ENCODE assay signal across 12 cellular contexts in the genomic region with DNA sequence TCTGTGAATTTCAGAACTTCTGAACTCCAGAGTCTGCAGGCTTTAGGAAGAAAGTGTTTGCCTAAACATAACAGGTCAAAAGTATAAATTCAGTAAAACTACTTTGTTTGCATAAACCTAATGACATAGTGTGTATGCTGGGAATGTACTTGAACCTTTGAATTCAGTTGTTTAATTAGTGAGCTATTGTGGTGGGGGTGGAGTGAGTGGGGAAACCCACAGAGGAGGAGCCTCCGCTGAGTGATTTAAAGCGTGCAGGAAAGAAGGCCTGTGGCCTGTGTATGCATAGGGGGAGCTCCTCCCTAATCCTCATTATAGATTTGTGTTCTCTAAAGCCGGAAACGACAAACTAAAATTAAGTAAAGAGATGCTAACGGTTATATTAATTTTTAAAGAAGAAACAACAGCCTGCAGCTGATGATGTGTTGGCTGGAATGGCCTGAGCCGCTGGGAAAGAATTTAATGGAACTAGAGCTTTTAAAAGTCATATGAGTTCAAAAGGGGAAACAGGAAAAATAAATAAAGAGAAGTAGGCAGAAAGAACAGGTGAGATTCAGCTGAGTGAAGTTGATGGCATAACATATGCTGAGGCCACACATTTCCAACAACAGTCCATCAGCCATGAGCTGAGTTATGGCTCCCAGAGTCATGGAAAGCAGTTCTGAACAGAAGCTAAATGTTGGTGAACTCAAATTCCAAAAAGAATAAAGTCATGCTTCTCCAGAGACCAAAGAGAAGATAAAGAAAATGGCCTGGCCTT.
DNase-seq lines count a peak whose midpoint lies in the region; ATAC-seq and TF ChIP-seq lines count a peak whose summit lies in the region.
"Had no signal": no experiment of that assay in that cellular context is flagged by ENCODE, and none has a peak within 500 bp of the region (broad histone marks: within the 10 kb centered on the region; RNA-seq: fewer than 3 reads in every experiment).

No MANE protein-coding gene starts in this region.

- no peak overlapping the region for H3K27ac Mint-ChIP-seq in T-helper 2 cell treated with Interferon-gamma antibody and Interleukin-4, amounts not matched to agents 5 μg/mL and 100 μg/mL, for 36 hours
- H3K27ac Mint-ChIP-seq in chondrocyte (ENCODE audit: unreplicated experiment), result no peak overlapping the region
- H3K27ac Mint-ChIP-seq: stimulated activated naive CD8-positive, alpha-beta T cell treated with anti-CD3 and anti-CD28 coated beads, Interleukin-15, Interleukin-2, amounts not matched to agents 100 ng/mL and 50 ng/mL, for 24 hours had no signal

- peak overlapping the region; percentile 74 for H3K4me2 ChIP-seq in OCI-LY3 (ENCODE audit: low read length)

- H3K27ac ChIP-seq in OCI-LY3 (ENCODE audit: low read length) (peak overlapping the region; percentile 95), heart left ventricle (no peak overlapping the region)
- H3K27ac ChIP-seq: adrenal gland had no signal

- DNase-seq in T-helper 2 cell treated with Interferon-gamma antibody and Interleukin-4, amounts not matched to agents 5 μg/mL and 100 μg/mL, for 36 hours (ENCODE audit: low spot score), result no peak
- DNase-seq in NCI-H524 (lab: John Stamatoyannopoulos, UW), result no peak
- no peak for DNase-seq in chondrocyte (ENCODE audit: low spot score)
- no peak for DNase-seq in heart left ventricle
- DNase-seq: adrenal gland, mammary epithelial cell, NCI-H524 treated with DMSO at 0.1 percent for 48 hours had no signal

- whole genome bisulfite sequencing in heart left ventricle, 4 donors, result 81 to 90% (median 87%) methylated on average over 6 of the region's 6 CpGs

- H3K4me1 Mint-ChIP-seq in T-helper 2 cell treated with Interferon-gamma antibody and Interleukin-4, amounts not matched to agents 5 μg/mL and 100 μg/mL, for 36 hours (ENCODE audit: low read depth), result no peaks in the 10 kb centered on the region
- no peaks in the 10 kb centered on the region for H3K4me1 Mint-ChIP-seq in chondrocyte (ENCODE audit: low read depth)

- peak overlapping the region; percentile 61; the same call in 1 of the 2 replicates for H2AFZ ChIP-seq in OCI-LY3 (ENCODE audit: low read depth, low read length)

- TF ChIP-seq CTCF in OCI-LY3 (IDR thresholded peaks at IDR 0.05; ENCODE audit: low read depth, low read length) (no peak), chondrocyte (IDR thresholded peaks at IDR 0.05) (no peak), heart left ventricle (IDR thresholded peaks at IDR 0.05) (no peak)

- H3K9me3 ChIP-seq in OCI-LY3 (ENCODE audit: insufficient read depth, low read length) (no peaks in the 10 kb centered on the region), heart left ventricle (no peaks in the 10 kb centered on the region)
- H3K9me3 ChIP-seq: adrenal gland had no signal

- H4K20me1 ChIP-seq in OCI-LY3 (ENCODE audit: insufficient read depth, low read length), result no peaks in the 10 kb centered on the region

- no peaks in the 10 kb centered on the region for H3K79me2 ChIP-seq in OCI-LY3 (ENCODE audit: low read length)

- H3K4me1 ChIP-seq in OCI-LY3 (ENCODE audit: low read length), result peaks cover 43% of the 10 kb centered on the region
- H3K4me1 ChIP-seq in heart left ventricle, result no peaks in the 10 kb centered on the region
- H3K4me1 ChIP-seq: adrenal gland had no signal

- no peaks in the 10 kb centered on the region for H3K27me3 ChIP-seq in OCI-LY3 (ENCODE audit: low read depth, low read length)
- H3K27me3 ChIP-seq in heart left ventricle, result no peaks in the 10 kb centered on the region
- H3K27me3 ChIP-seq: adrenal gland had no signal

- peak overlapping the region; percentile 55 for H3K9ac ChIP-seq in OCI-LY3 (ENCODE audit: low read length)

- no peaks in the 10 kb centered on the region for H3K36me3 Mint-ChIP-seq in T-helper 2 cell treated with Interferon-gamma antibody and Interleukin-4, amounts not matched to agents 5 μg/mL and 100 μg/mL, for 36 hours (ENCODE audit: low read depth)
- H3K36me3 Mint-ChIP-seq in chondrocyte (ENCODE audit: low read depth), result no peaks in the 10 kb centered on the region

- no peak overlapping the region for H3K4me3 Mint-ChIP-seq in T-helper 2 cell treated with Interferon-gamma antibody and Interleukin-4, amounts not matched to agents 5 μg/mL and 100 μg/mL, for 36 hours
- no peak overlapping the region for H3K4me3 Mint-ChIP-seq in chondrocyte (ENCODE audit: unreplicated experiment)
- H3K4me3 Mint-ChIP-seq: stimulated activated naive CD8-positive, alpha-beta T cell treated with anti-CD3 and anti-CD28 coated beads, Interleukin-15, Interleukin-2, amounts not matched to agents 100 ng/mL and 50 ng/mL, for 24 hours had no signal

- peaks cover 4% of the 10 kb centered on the region for H3K36me3 ChIP-seq in OCI-LY3 (replicated peaks; ENCODE audit: low read depth, low read length)
- no peaks in the 10 kb centered on the region for H3K36me3 ChIP-seq in heart left ventricle
- H3K36me3 ChIP-seq: adrenal gland had no signal

- no peak for TF ChIP-seq POLR2A in heart left ventricle (IDR thresholded peaks at IDR 0.05)

- ATAC-seq in GM18498 (IDR thresholded peaks at IDR 0.05; ENCODE audit: unreplicated experiment), result peak; percentile 93
- peak; percentile 60 for ATAC-seq in GM21367 (IDR thresholded peaks at IDR 0.05; ENCODE audit: unreplicated experiment)
- ATAC-seq in HG03097 (IDR thresholded peaks at IDR 0.05; ENCODE audit: low FRiP score, unreplicated experiment), result peak; percentile 65
- no peak for ATAC-seq in heart left ventricle

- no peaks in the 10 kb centered on the region for H3K27me3 Mint-ChIP-seq in T-helper 2 cell treated with Interferon-gamma antibody and Interleukin-4, amounts not matched to agents 5 μg/mL and 100 μg/mL, for 36 hours (ENCODE audit: low read depth)
- peaks cover 3% of the 10 kb centered on the region for H3K27me3 Mint-ChIP-seq in chondrocyte (ENCODE audit: low read depth)
- H3K27me3 Mint-ChIP-seq: stimulated activated naive CD8-positive, alpha-beta T cell treated with anti-CD3 and anti-CD28 coated beads, Interleukin-15, Interleukin-2, amounts not matched to agents 100 ng/mL and 50 ng/mL, for 24 hours had no signal

- intact Hi-C loops in heart left ventricle (cut with DNase I), result no loop called here

- H3K9me3 Mint-ChIP-seq in T-helper 2 cell treated with Interferon-gamma antibody and Interleukin-4, amounts not matched to agents 5 μg/mL and 100 μg/mL, for 36 hours, result no peaks in the 10 kb centered on the region
- no peaks in the 10 kb centered on the region for H3K9me3 Mint-ChIP-seq in chondrocyte (ENCODE audit: low read depth)

- H3K4me3 ChIP-seq in OCI-LY3 (ENCODE audit: low read length), result peak overlapping the region; percentile 34
- no peak overlapping the region for H3K4me3 ChIP-seq in heart left ventricle
- H3K4me3 ChIP-seq: adrenal gland had no signal

Comparison
In these comparisons a context has a peak if more than half of its experiments do, and no peak if none do; other contexts are left out.
1. ATAC-seq: peak in GM18498 (single experiment), GM21367 (single experiment) and HG03097 (single experiment); none in heart left ventricle (0 of 4).